ENCODE assay signal across 18 cellular contexts in the genomic region with DNA sequence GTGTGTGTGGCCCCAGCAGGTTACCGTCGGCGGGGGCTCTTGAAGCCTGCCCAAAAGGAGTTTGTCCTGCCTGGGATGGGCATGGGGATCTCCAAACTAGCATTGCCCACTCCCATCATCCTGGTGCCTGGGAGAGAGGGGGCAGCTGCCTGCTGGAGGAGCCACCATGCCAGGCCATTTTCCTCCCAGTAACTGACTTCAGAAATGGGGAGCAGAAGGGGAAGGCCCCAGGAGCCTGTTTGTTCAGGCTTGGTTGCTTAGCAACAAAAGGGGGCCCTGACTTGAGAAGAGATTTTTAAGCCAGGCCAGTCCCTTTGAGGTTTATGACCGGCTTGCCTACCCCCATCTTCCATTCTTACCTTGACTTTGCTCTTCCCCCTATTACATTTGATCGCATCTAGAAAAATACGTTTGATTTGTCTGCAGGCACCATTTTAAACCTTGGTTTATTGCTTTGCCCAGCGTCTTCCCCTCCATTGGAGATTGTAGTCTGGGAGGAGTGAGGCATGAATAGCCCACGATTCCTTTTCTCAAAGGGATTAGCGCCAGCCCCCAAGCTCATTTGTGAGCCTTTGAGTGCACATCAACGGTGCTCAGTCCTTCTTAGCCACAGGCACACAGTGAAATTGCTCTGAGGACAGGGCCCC.
A peak's percentile ranks its signal among the peaks of the same experiment; 100 is the strongest.
DNase-seq lines count a peak whose midpoint lies in the region; ATAC-seq, FAIRE-seq and TF ChIP-seq lines count a peak whose summit lies in the region.
"Had no signal": no experiment of that assay in that cellular context is flagged by ENCODE, and none has a peak within 500 bp of the region (broad histone marks: within the 10 kb centered on the region; RNA-seq: fewer than 3 reads in every experiment).

No MANE protein-coding gene starts in this region.

- TF ChIP-seq POLR2A in K562 (conservative IDR thresholded peaks at IDR 0.05), result no peak

- TF ChIP-seq EP300 in K562 (IDR thresholded peaks at IDR 0.05; ENCODE audit: low read length), result no peak

- peak; percentile 48 for DNase-seq in GM13976 (ENCODE audit: low spot score)
- DNase-seq in Karpas-422, result no peak
- no peak for DNase-seq in K562 (ENCODE audit: extremely low read depth in 1 of 4, low spot score in 3 of 4)
- no peak for DNase-seq in SIG-M5 treated with dmso at 0.1 percent for 504 hours (lab: John Stamatoyannopoulos, UW; ENCODE audit: unreplicated experiment)
- no peak for DNase-seq in NCI-H1048 (lab: John Stamatoyannopoulos, UW)
- DNase-seq in heart right ventricle, result no peak
- DNase-seq in stimulated activated CD4-positive, alpha-beta T cell treated with anti-CD3 and anti-CD28 coated beads, Interleukin-2, amount 100 ng/mL, for 48 hours, result no peak
- DNase-seq: activated CD4-positive, alpha-beta T cell treated with anti-CD3 and anti-CD28 coated beads, Interleukin-2, amount 50 U/mL, for 48 hours; activated naive CD8-positive, alpha-beta T cell treated with anti-CD3 and anti-CD28 coated beads for 36 hours; activated T-cell treated with anti-CD3 and anti-CD28 coated beads, Interleukin-2, amount 50 U/mL, for 48 hours; foreskin melanocyte; NCI-H446; sigmoid colon; testis had no signal

- no peaks in the 10 kb centered on the region for H3K9me2 ChIP-seq in Karpas-422 (replicated peaks; ENCODE audit: insufficient read depth, low read length)

- no peaks in the 10 kb centered on the region for H3K9me1 ChIP-seq in K562 (ENCODE audit: control insufficient read depth, insufficient read depth, low read length)

- no peak for ATAC-seq in K562
- ATAC-seq in heart right ventricle, result no peak
- ATAC-seq: HCT116 had no signal

- in situ Hi-C loops in GM13976 (cut with MboI; ENCODE audit: low sequenced_read_pairs, unreplicated experiment) (no loop called here), K562 (cut with MboI) (no loop called here)

- FAIRE-seq in K562 (lab: Jason Lieb, UNC), result no peak

- POLR2A ChIA-PET in K562 (lab: Yijun Ruan, JAX), result interaction anchor here (0.8 kb wide), 1 partner anchor 13 kb away, joined by 3 read pairs; no protein-coding TSS in a partner anchor

- H3K27ac ChIP-seq in Karpas-422 (ENCODE audit: low read length), result peak overlapping the region; percentile 100
- no peak overlapping the region for H3K27ac ChIP-seq in K562 (ENCODE audit: extremely low read depth, low read depth, low read length)
- H3K27ac ChIP-seq in heart right ventricle, result peak overlapping the region in 1 of 10 donors; percentile 41
- H3K27ac ChIP-seq: neutrophil, testis had no signal

- H3K27me3 ChIP-seq in Karpas-422 (ENCODE audit: low read length) (no peaks in the 10 kb centered on the region), K562 (ENCODE audit: control insufficient read depth in 2 of 2, insufficient read depth in 2 of 2, low read length in 2 of 2) (no peaks in the 10 kb centered on the region), neuron (ENCODE audit: insufficient read depth, low read length) (no peaks in the 10 kb centered on the region), heart right ventricle (no peaks in the 10 kb centered on the region)
- H3K27me3 ChIP-seq: neutrophil, sigmoid colon, testis had no signal

- TF ChIP-seq RAD21 in K562 (CRISPR knock-in tag; conservative IDR thresholded peaks at IDR 0.05 in 1 of 2, IDR thresholded peaks at IDR 0.05 in 1 of 2), result no peak

- H3K79me2 ChIP-seq in Karpas-422 (ENCODE audit: low read length), result peaks cover 76% of the 10 kb centered on the region
- no peaks in the 10 kb centered on the region for H3K79me2 ChIP-seq in K562 (ENCODE audit: control insufficient read depth, insufficient read depth, low read length)

- no peak overlapping the region for H2AFZ ChIP-seq in Karpas-422 (ENCODE audit: low read length)
- no peak overlapping the region for H2AFZ ChIP-seq in K562 (ENCODE audit: low read depth, low read length)
- no peak overlapping the region for H2AFZ ChIP-seq in neuron (ENCODE audit: low read depth, low read length)

- BruUV-seq in K562 (replicated peaks; lab: Mats Ljungman, UMichigan), result no TSS peak

- TF ChIP-seq CTCF in GM13976 (IDR thresholded peaks at IDR 0.05; ENCODE audit: borderline replicate concordance, control extremely low read depth, extremely low read depth, insufficient read depth, missing control alignments) (no peak), K562 (IDR thresholded peaks at IDR 0.05 in 2 of 3, conservative IDR thresholded peaks at IDR 0.05 in 1 of 3; ENCODE audit: insufficient read depth in 2 of 3, low read depth in 1 of 3, low read length in 3 of 3) (no peak), heart right ventricle (IDR thresholded peaks at IDR 0.05) (no peak)

- H3K9ac ChIP-seq in Karpas-422 (ENCODE audit: low read length), result peak overlapping the region; percentile 72
- no peak overlapping the region for H3K9ac ChIP-seq in K562 (ENCODE audit: insufficient read depth in 1 of 2, low read depth in 2 of 2, low read length in 2 of 2)

- intact Hi-C loops in K562 (cut with micrococcal nuclease) (no loop called here), heart right ventricle (cut with DNase I) (loop anchor here in 1 of 10 donors (10.0 kb wide), 1 partner anchor 293 kb away; no protein-coding TSS in a partner anchor)

- H4K20me1 ChIP-seq in Karpas-422 (ENCODE audit: insufficient read depth, low read depth, low read length) (no peaks in the 10 kb centered on the region), K562 (replicated peaks; ENCODE audit: control insufficient read depth, insufficient read depth, low read length) (peaks cover 6% of the 10 kb centered on the region; the same call in 1 of the 2 replicates)

- CTCF ChIA-PET in K562 (lab: Yijun Ruan, JAX; ENCODE audit: low intra/inter-chr PET ratio), result no interaction called here

- H3K4me3 ChIP-seq in Karpas-422 (ENCODE audit: low read length) (no peak overlapping the region), K562 (no peak overlapping the region), neuron (ENCODE audit: low read length) (peak overlapping the region; percentile 17), heart right ventricle (no peak overlapping the region)
- H3K4me3 ChIP-seq: lung, sigmoid colon, testis had no signal

- WGBS in K562 (ENCODE audit: insufficient coverage, low coverage, missing lambda C conversion rate), result 77% methylated on average over 9 of the region's 10 CpGs
- 75 to 79% methylated on average over 10 of the region's 10 CpGs for WGBS in heart right ventricle, 2 donors

- H3K4me2 ChIP-seq in Karpas-422 (ENCODE audit: low read depth, low read length, poor library complexity, severe bottlenecking), result no peak overlapping the region
- no peak overlapping the region for H3K4me2 ChIP-seq in K562 (ENCODE audit: insufficient read depth, low read length)

- H3K36me3 ChIP-seq in Karpas-422 (ENCODE audit: insufficient read depth, low read length) (peaks cover 11% of the 10 kb centered on the region; the same call in 1 of the 2 replicates), K562 (ENCODE audit: control insufficient read depth, insufficient read depth, low read length) (peaks cover 5% of the 10 kb centered on the region; the same call in 1 of the 3 replicates), neuron (ENCODE audit: insufficient read depth, low read length) (peaks cover 10% of the 10 kb centered on the region), heart right ventricle (peaks cover 0 to 3% (median 0%) of the 10 kb centered on the region in 9 donors)
- H3K36me3 ChIP-seq: neutrophil, sigmoid colon had no signal

- no peaks in the 10 kb centered on the region for H3K9me3 ChIP-seq in Karpas-422 (ENCODE audit: low read length)
- H3K9me3 ChIP-seq in K562 (replicated peaks; ENCODE audit: control insufficient read depth, insufficient read depth, low read depth, low read length), result no peaks in the 10 kb centered on the region
- no peaks in the 10 kb centered on the region for H3K9me3 ChIP-seq in neuron (ENCODE audit: low read length)
- H3K9me3 ChIP-seq in heart right ventricle, result no peaks in the 10 kb centered on the region
- H3K9me3 ChIP-seq: neutrophil, sigmoid colon, testis had no signal

- peaks cover 97% of the 10 kb centered on the region for H3K4me1 ChIP-seq in Karpas-422 (ENCODE audit: low read length)
- H3K4me1 ChIP-seq in K562 (replicated peaks in 1 of 2; ENCODE audit: control insufficient read depth in 2 of 2, insufficient read depth in 2 of 2, low read length in 2 of 2), result peaks cover 7 to 9% of the 10 kb centered on the region in 2 experiments
- H3K4me1 ChIP-seq in neuron (ENCODE audit: insufficient read depth, low read length), result peaks cover 72% of the 10 kb centered on the region
- peaks cover 2 to 56% (median 22%) of the 10 kb centered on the region in 9 donors for H3K4me1 ChIP-seq in heart right ventricle

TF ChIP-seq in K562, 482 proteins besides CTCF, POLR2A, EP300 and RAD21:
- peak; percentile 78 for TF ChIP-seq RFX1 (IDR thresholded peaks at IDR 0.05)
- TF ChIP-seq ZNF175 (CRISPR knock-in tag; IDR thresholded peaks at IDR 0.05; ENCODE audit: low read depth), result no peak
